In genomic region chr10:62852961-62853702, GRCh38 we compare ENCODE assay signal across 10 cellular contexts. TPM values are rescaled to one million over a fixed set of nuclear protein-coding genes. Genes with fewer than 3 reads are reported as not detected.
DNase-seq lines count a peak whose midpoint lies in the region; ATAC-seq and TF ChIP-seq lines count a peak whose summit lies in the region.
"Had no signal": no experiment of that assay in that cellular context is flagged by ENCODE, and none has a peak within 500 bp of the region (broad histone marks: within the 10 kb centered on the region; RNA-seq: fewer than 3 reads in every experiment).

No MANE protein-coding gene starts in this region.

- H3K27ac ChIP-seq in foreskin keratinocyte: no peak overlapping the region

- peaks cover 10% of the 10 kb centered on the region for H3K9me3 Mint-ChIP-seq in activated CD4-positive, alpha-beta T cell treated with anti-CD3 and anti-CD28 coated beads, Interleukin-2, amount 10 ng/mL, durations not matched to agents 7 days and 5 days

- ATAC-seq in HG02798 (IDR thresholded peaks at IDR 0.05; ENCODE audit: poor library complexity, unreplicated experiment) (peak; percentile 71), foreskin keratinocyte (no peak)

- peak; percentile 32 for DNase-seq in activated CD4-positive, alpha-beta T cell treated with anti-CD3 and anti-CD28 coated beads, Interleukin-2, amount 10 ng/mL, durations not matched to agents 7 days and 5 days
- DNase-seq in activated CD4-positive, alpha-beta T cell treated with anti-CD3 and anti-CD28 coated beads, Interleukin-2, amount 50 U/mL, for 1 hour: no peak
- DNase-seq in NOMO-1 treated with dmso at 0.1 percent for 144 hours (lab: John Stamatoyannopoulos, UW; ENCODE audit: unreplicated experiment) (peak; percentile 81), T-helper 9 cell (no peak), NCI-H1417 (lab: John Stamatoyannopoulos, UW) (no peak), foreskin keratinocyte (no peak)
- peak; percentile 12 to 19 for DNase-seq in stimulated activated CD8-positive, alpha-beta memory T cell treated with anti-CD3 and anti-CD28 coated beads, Interleukin-7, amount 100 ng/mL, for 4 hours (ENCODE audit: low read depth in 2 of 2)
- DNase-seq: activated CD4-positive, CD25-positive, alpha-beta regulatory T cell; retina had no signal

- POLR2A ChIA-PET in activated CD4-positive, alpha-beta T cell treated with anti-CD3 and anti-CD28 coated beads, Interleukin-2, amount 10 ng/mL, durations not matched to agents 7 days and 5 days (lab: Charles Lee): interaction anchor here (0.7 kb wide), 1 partner anchor 216 kb away, joined by 3 read pairs; no protein-coding TSS in a partner anchor

- peaks cover 4% of the 10 kb centered on the region for H3K36me3 Mint-ChIP-seq in activated CD4-positive, alpha-beta T cell treated with anti-CD3 and anti-CD28 coated beads, Interleukin-2, amount 10 ng/mL, durations not matched to agents 7 days and 5 days (ENCODE audit: low read depth)

- CTCF ChIA-PET in activated CD4-positive, alpha-beta T cell treated with anti-CD3 and anti-CD28 coated beads, Interleukin-2, amount 10 ng/mL, durations not matched to agents 7 days and 5 days (lab: Charles Lee): interaction anchor here (0.8 to 1.9 kb wide), 5 partner anchors 10 to 231 kb away, joined by 3 to 6 read pairs (median 5); no protein-coding TSS in a partner anchor

- no peak for TF ChIP-seq CTCF in foreskin keratinocyte (conservative IDR thresholded peaks at IDR 0.05)

- H3K27me3 Mint-ChIP-seq in activated CD4-positive, alpha-beta T cell treated with anti-CD3 and anti-CD28 coated beads, Interleukin-2, amount 10 ng/mL, durations not matched to agents 7 days and 5 days: peaks cover 13% of the 10 kb centered on the region

- H3K27ac Mint-ChIP-seq in activated CD4-positive, alpha-beta T cell treated with anti-CD3 and anti-CD28 coated beads, Interleukin-2, amount 10 ng/mL, durations not matched to agents 7 days and 5 days: no peak overlapping the region

- H3K4me3 Mint-ChIP-seq in activated CD4-positive, alpha-beta T cell treated with anti-CD3 and anti-CD28 coated beads, Interleukin-2, amount 10 ng/mL, durations not matched to agents 7 days and 5 days: peak overlapping the region; percentile 21

- peaks cover 58% of the 10 kb centered on the region for H3K4me1 Mint-ChIP-seq in activated CD4-positive, alpha-beta T cell treated with anti-CD3 and anti-CD28 coated beads, Interleukin-2, amount 10 ng/mL, durations not matched to agents 7 days and 5 days

- H3K4me1 ChIP-seq in foreskin keratinocyte: no peaks in the 10 kb centered on the region

- H3K27me3 ChIP-seq in foreskin keratinocyte: peaks cover 14% of the 10 kb centered on the region

RNA-seq across cellular contexts. Expression of gene EGR2, which starts 37.0 kb away (rescaled TPM):
- total RNA-seq in activated CD4-positive, alpha-beta T cell treated with anti-CD3 and anti-CD28 coated beads, Interleukin-2, amount 10 ng/mL, durations not matched to agents 7 days and 5 days: under 1 TPM; 0.67 to 0.92 TPM
- total RNA-seq in foreskin keratinocyte: 0.03 TPM in 1 of 2 replicates, not detected in the other
- 0.06 TPM in 1 of 2 replicates, not detected in the other for polyA plus RNA-seq in foreskin keratinocyte

RNA-seq across cellular contexts. Expression of gene ADO, which starts 48.6 kb away (rescaled TPM):
- total RNA-seq in activated CD4-positive, alpha-beta T cell treated with anti-CD3 and anti-CD28 coated beads, Interleukin-2, amount 10 ng/mL, durations not matched to agents 7 days and 5 days: 10 to 100 TPM; 18.2 to 19.7 TPM
- total RNA-seq in foreskin keratinocyte: 15.0 and 16.2 TPM in 2 replicates
- polyA plus RNA-seq in foreskin keratinocyte: 8.2 and 9.0 TPM in 2 replicates

Comparison
In these comparisons a context has a peak if more than half of its experiments do, and no peak if none do; other contexts are left out.
1. DNase-seq: peak in activated CD4-positive, alpha-beta T cell treated with anti-CD3 and anti-CD28 coated beads, Interleukin-2, amount 10 ng/mL, durations not matched to agents 7 days and 5 days (single experiment), NOMO-1 treated with dmso at 0.1 percent for 144 hours (single experiment) and stimulated activated CD8-positive, alpha-beta memory T cell treated with anti-CD3 and anti-CD28 coated beads, Interleukin-7, amount 100 ng/mL, for 4 hours (2 of 2); none in activated CD4-positive, alpha-beta T cell treated with anti-CD3 and anti-CD28 coated beads, Interleukin-2, amount 50 U/mL, for 1 hour (single experiment), T-helper 9 cell (single experiment), NCI-H1417 (0 of 3) and foreskin keratinocyte (0 of 2).